8 cellular contexts compared by ENCODE assay signal in genomic region chr7:90246184-90246583, GRCh38. TPM values are rescaled to one million over a fixed set of nuclear protein-coding genes. Genes with fewer than 3 reads are reported as not detected.
A peak's percentile ranks its signal among the peaks of the same experiment; 100 is the strongest.
DNase-seq lines count a peak whose midpoint lies in the region; ATAC-seq and TF ChIP-seq lines count a peak whose summit lies in the region.
"Had no signal": no experiment of that assay in that cellular context is flagged by ENCODE, and none has a peak within 500 bp of the region (broad histone marks: within the 10 kb centered on the region; RNA-seq: fewer than 3 reads in every experiment).

No MANE protein-coding gene starts in this region.

- H3K9me3 ChIP-seq in HUES64 (ENCODE audit: insufficient read depth, low read depth, low read length), result no peaks in the 10 kb centered on the region
- no peaks in the 10 kb centered on the region for H3K9me3 ChIP-seq in spleen

- WGBS in HUES64, result 4% methylated on average over 9 of the region's 9 CpGs
- 19 to 35% (median 29%) methylated on average over 9 of the region's 9 CpGs for WGBS in spleen, 5 donors

- DNase-seq in astrocyte of the hippocampus (ENCODE audit: low read depth, low spot score), result peak; percentile 5
- DNase-seq in kidney tubule cell (ENCODE audit: low spot score), result peak; percentile 23
- DNase-seq in spleen, result no peak
- no peak for DNase-seq in stimulated activated naive CD4-positive, alpha-beta T cell treated with Interleukin-2 at 50 U/mL for 16 hours (lab: John Stamatoyannopoulos, UW)
- DNase-seq in anterior cingulate cortex (lab: John Stamatoyannopoulos, UW), result no peak
- DNase-seq: NCI-H1436 had no signal

- peaks cover 26% of the 10 kb centered on the region for H3K27me3 ChIP-seq in HUES64 (ENCODE audit: insufficient read depth, low read length)
- peaks cover 0 to 25% (median 0%) of the 10 kb centered on the region in 7 donors for H3K27me3 ChIP-seq in spleen (replicated peaks in 1 of 7)

- no peak for TF ChIP-seq CTCF in spleen (IDR thresholded peaks at IDR 0.05 in 8 of 11, conservative IDR thresholded peaks at IDR 0.05 in 3 of 11)

- H3K27ac ChIP-seq in HUES64 (ENCODE audit: low read depth, low read length) (no peak overlapping the region; the same call in 1 of the 2 replicates), spleen (peak overlapping the region in 7 of 8 donors; percentile 45 to 84 (median 71))

- no peak overlapping the region for H3K9ac ChIP-seq in HUES64 (ENCODE audit: low read depth, low read length)

- TF ChIP-seq POLR2A in spleen (IDR thresholded peaks at IDR 0.05), result peak in 1 of 3 donors; percentile 71

- H3K4me3 ChIP-seq in HUES64 (ENCODE audit: low read length) (peak overlapping the region; percentile 74), spleen (peak overlapping the region in 6 of 8 donors; percentile 71 to 95 (median 78))

- no peak for ATAC-seq in GM19395 (IDR thresholded peaks at IDR 0.05; ENCODE audit: unreplicated experiment)

- H3K4me1 ChIP-seq in HUES64 (ENCODE audit: insufficient read depth, low read length), result peaks cover 8% of the 10 kb centered on the region; the same call in 1 of the 2 replicates
- H3K4me1 ChIP-seq in spleen, result peaks cover 3 to 22% (median 21%) of the 10 kb centered on the region in 6 donors

- intact Hi-C loops in spleen (cut with DNase I; ENCODE audit: low total_unique reads), result no loop called here

- H3K36me3 ChIP-seq in HUES64 (ENCODE audit: insufficient read depth, low read length) (no peaks in the 10 kb centered on the region), spleen (no peaks in the 10 kb centered on the region)

RNA-seq across cellular contexts. Expression of gene CFAP69, which starts 1.2 kb away (rescaled TPM):
- polyA plus RNA-seq in HUES64 (2013, experiment 1 of 2), result 2.4 TPM
- 1.3 TPM for polyA plus RNA-seq in HUES64 (2013, experiment 2 of 2)
- total RNA-seq in spleen, result 10 to 100 TPM in 2 of 7 donors, 1 to 10 TPM in 5; 5.2 to 15.8 (median 7.7) TPM
- 1 to 10 TPM; 1.0 to 8.3 (median 4.0) TPM for polyA plus RNA-seq in spleen

RNA-seq across cellular contexts. Expression of gene STEAP2, which starts 34.6 kb away (rescaled TPM):
- 3.8 TPM for polyA plus RNA-seq in HUES64 (2013, experiment 1 of 2)
- 4.6 TPM for polyA plus RNA-seq in HUES64 (2013, experiment 2 of 2)
- 10 to 100 TPM in 2 of 7 donors, 1 to 10 TPM in 5; 4.8 to 15.8 (median 6.6) TPM for total RNA-seq in spleen
- polyA plus RNA-seq in spleen, result 1 to 10 TPM in 2 of 3 donors, under 1 TPM in 1; 0.65 to 1.4 (median 1.1) TPM

Comparison
In these comparisons a context has a peak if more than half of its experiments do, and no peak if none do; other contexts are left out.
1. DNase-seq: peak in astrocyte of the hippocampus (single experiment) and kidney tubule cell (single experiment); none in spleen (single experiment), stimulated activated naive CD4-positive, alpha-beta T cell treated with Interleukin-2 at 50 U/mL for 16 hours (single experiment) and anterior cingulate cortex (0 of 58).